12 cellular contexts compared by ENCODE assay signal in genomic region chr3:132284756-132285619, GRCh38. TPM values are rescaled to one million over a fixed set of nuclear protein-coding genes. Genes with fewer than 3 reads are reported as not detected.
DNase-seq lines count a peak whose midpoint lies in the region; ATAC-seq, FAIRE-seq and TF ChIP-seq lines count a peak whose summit lies in the region.
"Had no signal": no experiment of that assay in that cellular context is flagged by ENCODE, and none has a peak within 500 bp of the region (broad histone marks: within the 10 kb centered on the region; RNA-seq: fewer than 3 reads in every experiment).

No MANE protein-coding gene starts in this region.

- peak overlapping the region; percentile 69 for H3K27ac ChIP-seq in HL-60 (replicated peaks)
- no peak overlapping the region for H3K27ac ChIP-seq in WERI-Rb-1
- no peak overlapping the region for H3K27ac ChIP-seq in kidney (ENCODE audit: low read depth in 2 of 2, low read length in 2 of 2)
- peak overlapping the region in 5 of 8 donors; percentile 51 to 87 (median 84) for H3K27ac ChIP-seq in spleen

- ATAC-seq in sciatic nerve = no peak
- no peak for ATAC-seq in HG02798 (IDR thresholded peaks at IDR 0.05; ENCODE audit: poor library complexity, unreplicated experiment)
- ATAC-seq: activated naive CD4-positive, alpha-beta T cell treated with anti-CD3 and anti-CD28 coated beads, Interleukin-2, amount 50 U/mL, for 72 hours had no signal

- no peak for TF ChIP-seq CTCF in HL-60 (IDR thresholded peaks at IDR 0.05; ENCODE audit: insufficient read depth, low read length)
- no peak for TF ChIP-seq CTCF in WERI-Rb-1 (IDR thresholded peaks at IDR 0.05; ENCODE audit: low read depth, low read length)
- no peak for TF ChIP-seq CTCF in kidney (IDR thresholded peaks at IDR 0.05; ENCODE audit: borderline replicate concordance, extremely low read depth, insufficient read depth)
- no peak for TF ChIP-seq CTCF in spleen (IDR thresholded peaks at IDR 0.05 in 8 of 11, conservative IDR thresholded peaks at IDR 0.05 in 3 of 11)

- intact Hi-C loops in kidney (cut with DNase I) = no loop called here
- intact Hi-C loops in spleen (cut with DNase I; ENCODE audit: low total_unique reads) = no loop called here
- intact Hi-C loops in sciatic nerve (cut with DNase I) = no loop called here

- DNase-seq in HL-60 (ENCODE audit: low read depth in 1 of 2, low spot score in 1 of 2) (peak in 1 of 2 experiments; percentile 69), WERI-Rb-1 (peak; percentile 8), kidney (peak; percentile 64), spleen (no peak), sciatic nerve (ENCODE audit: low spot score) (no peak)
- no peak for DNase-seq in NK-92 treated with Interleukin-12 subunit alpha and Interleukin-12 subunit beta, amount 100 ng/mL, for 24 hours (lab: John Stamatoyannopoulos, UW)
- DNase-seq: CD8-positive, alpha-beta memory T cell; central memory CD4-positive, alpha-beta T cell; RPMI8226 had no signal

- no peak for TF ChIP-seq POLR2A in spleen (IDR thresholded peaks at IDR 0.05)

- no peak for FAIRE-seq in kidney (lab: Jason Lieb, UNC)

- H3K9me3 ChIP-seq in WERI-Rb-1 (ENCODE audit: severe bottlenecking) = no peaks in the 10 kb centered on the region
- no peaks in the 10 kb centered on the region for H3K9me3 ChIP-seq in kidney (ENCODE audit: control insufficient read depth in 1 of 2, low read length in 2 of 2)
- H3K9me3 ChIP-seq in spleen = no peaks in the 10 kb centered on the region

- 81 to 88% (median 85%) methylated on average over 30 to 33 of the region's 33 CpGs for WGBS in spleen, 5 donors

- H3K4me1 ChIP-seq in kidney (ENCODE audit: control insufficient read depth in 1 of 2, insufficient read depth in 1 of 2, low read depth in 1 of 2, low read length in 2 of 2) = no peaks in the 10 kb centered on the region
- peaks cover 0 to 18% (median 0%) of the 10 kb centered on the region in 6 donors for H3K4me1 ChIP-seq in spleen

- H3K27me3 ChIP-seq in HL-60 (ENCODE audit: insufficient read depth, poor library complexity, severe bottlenecking) = no peaks in the 10 kb centered on the region
- no peaks in the 10 kb centered on the region for H3K27me3 ChIP-seq in WERI-Rb-1 (ENCODE audit: insufficient read depth, low read depth, severe bottlenecking)
- no peaks in the 10 kb centered on the region for H3K27me3 ChIP-seq in spleen (replicated peaks in 1 of 7)

- H3K36me3 ChIP-seq in WERI-Rb-1 = no peaks in the 10 kb centered on the region
- no peaks in the 10 kb centered on the region for H3K36me3 ChIP-seq in kidney (ENCODE audit: control insufficient read depth in 1 of 2, insufficient read depth in 2 of 2, low read length in 2 of 2)
- no peaks in the 10 kb centered on the region for H3K36me3 ChIP-seq in spleen
- H3K36me3 ChIP-seq: heart right ventricle had no signal

- H3K9ac ChIP-seq in kidney (ENCODE audit: low read length in 2 of 2) = no peak overlapping the region

- H3K4me3 ChIP-seq in HL-60 (replicated peaks; ENCODE audit: insufficient read depth, low read length) (no peak overlapping the region), WERI-Rb-1 (ENCODE audit: low read depth, low read length) (no peak overlapping the region), kidney (ENCODE audit: low read length in 2 of 2) (no peak overlapping the region), spleen (no peak overlapping the region)

RNA-seq across cellular contexts. Expression of gene ACP3, which starts 32.2 kb away (rescaled TPM):
- 67.8 TPM for total RNA-seq in kidney
- polyA plus RNA-seq in kidney (ENCODE audit: insufficient read depth, low read depth, low replicate concordance) = 31.8 TPM
- 10 to 100 TPM in 2 of 7 donors, 1 to 10 TPM in 5; 3.1 to 16.3 (median 9.0) TPM for total RNA-seq in spleen
- under 1 TPM; 0.09 to 0.54 (median 0.22) TPM for polyA plus RNA-seq in spleen
- 2.9 TPM for total RNA-seq in sciatic nerve
- total RNA-seq: activated naive CD4-positive, alpha-beta T cell treated with anti-CD3 and anti-CD28 coated beads, Interleukin-2, amount 50 U/mL, for 72 hours; CD8-positive, alpha-beta memory T cell had no signal
- polyA plus RNA-seq: CD8-positive, alpha-beta memory T cell had no signal

Comparison
In these comparisons a context has a peak if more than half of its experiments do, and no peak if none do; other contexts are left out.
1. DNase-seq: peak in WERI-Rb-1 (single experiment) and kidney (single experiment); none in spleen (single experiment), sciatic nerve (single experiment) and NK-92 treated with Interleukin-12 subunit alpha and Interleukin-12 subunit beta, amount 100 ng/mL, for 24 hours (single experiment).
2. H3K27ac ChIP-seq: peak in HL-60 (single experiment) and spleen (5 of 8); none in WERI-Rb-1 (single experiment) and kidney (0 of 2).